Comparison of ENCODE assay signal across 30 cellular contexts in the genomic region with DNA sequence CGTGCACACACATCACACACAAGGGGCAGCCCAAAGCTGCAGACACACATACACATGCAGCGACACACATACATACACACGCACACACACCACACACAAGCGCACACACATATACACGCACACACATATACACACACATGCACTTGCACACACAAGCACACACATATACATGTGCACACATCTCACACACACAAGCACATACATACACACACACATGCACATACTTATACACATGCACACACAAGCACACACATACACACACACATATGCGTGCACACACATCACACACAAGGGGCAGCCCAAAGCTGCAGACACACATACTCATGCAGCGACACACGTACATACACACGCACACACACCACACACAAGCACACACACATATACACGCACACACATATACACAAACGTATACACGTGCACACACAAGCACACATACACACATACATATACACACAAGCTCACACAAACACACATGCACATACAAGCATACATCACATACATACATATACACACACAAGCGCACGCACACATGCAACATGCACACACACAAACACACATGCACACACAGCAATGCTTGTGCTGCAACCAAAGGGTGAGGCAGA.
"Had no signal": no experiment of that assay in that cellular context is flagged by ENCODE, and none has a peak within 500 bp of the region (broad histone marks: within the 10 kb centered on the region; RNA-seq: fewer than 3 reads in every experiment).

No MANE protein-coding gene starts in this region.

- H3K27me3 Mint-ChIP-seq: activated CD4-positive, alpha-beta T cell treated with anti-CD3 and anti-CD28 coated beads, Interleukin-2, amount 10 ng/mL, durations not matched to agents 7 days and 5 days had no signal

- H3K4me3 Mint-ChIP-seq: activated CD4-positive, alpha-beta memory T cell treated with anti-CD3 and anti-CD28 coated beads, Interleukin-2, amount 10 ng/mL, durations not matched to agents 7 days and 5 days; activated CD4-positive, alpha-beta T cell treated with anti-CD3 and anti-CD28 coated beads, Interleukin-2, amount 10 ng/mL, durations not matched to agents 7 days and 5 days; activated T-cell treated with anti-CD3 and anti-CD28 coated beads, Interleukin-2, amount 50 U/mL, for 24 hours; activated T-helper 17 cell treated with anti-CD3 and anti-CD28 coated beads, Interleukin-2, amount 50 U/mL, for 72 hours; mesothelial cell of epicardium; naive B cell; stimulated activated naive B cell treated with anti-CD40 and anti-IgM and Interleukin-4, amounts not matched to agents 10 μg/mL and 1 μg/mL and 100 μg/mL, for 72 hours; T-helper 17 cell had no signal

- H3K27me3 ChIP-seq: thyroid gland had no signal

- H3K27ac Mint-ChIP-seq: activated CD4-positive, alpha-beta memory T cell treated with anti-CD3 and anti-CD28 coated beads, Interleukin-2, amount 10 ng/mL, durations not matched to agents 7 days and 5 days; activated CD4-positive, alpha-beta T cell treated with anti-CD3 and anti-CD28 coated beads, Interleukin-2, amount 10 ng/mL, durations not matched to agents 7 days and 5 days; activated T-cell treated with anti-CD3 and anti-CD28 coated beads, Interleukin-2, amount 50 U/mL, for 24 hours; activated T-helper 17 cell treated with anti-CD3 and anti-CD28 coated beads, Interleukin-2, amount 50 U/mL, for 72 hours; mesothelial cell of epicardium; stimulated activated naive B cell treated with anti-CD40 and anti-IgM and Interleukin-4, amounts not matched to agents 10 μg/mL and 1 μg/mL and 100 μg/mL, for 72 hours; T-helper 17 cell had no signal

- H3K9me3 Mint-ChIP-seq: activated T-cell treated with anti-CD3 and anti-CD28 coated beads, Interleukin-2, amount 50 U/mL, for 24 hours; activated T-helper 17 cell treated with anti-CD3 and anti-CD28 coated beads, Interleukin-2, amount 50 U/mL, for 72 hours; mesothelial cell of epicardium had no signal

- H3K36me3 ChIP-seq: stomach, thyroid gland had no signal

- H3K4me1 Mint-ChIP-seq: activated CD4-positive, alpha-beta memory T cell treated with anti-CD3 and anti-CD28 coated beads, Interleukin-2, amount 10 ng/mL, durations not matched to agents 7 days and 5 days; activated T-helper 17 cell treated with anti-CD3 and anti-CD28 coated beads, Interleukin-2, amount 50 U/mL, for 72 hours; naive B cell had no signal

- H3K27ac ChIP-seq: parathyroid adenoma, psoas muscle, stomach, thyroid gland had no signal

- FAIRE-seq: kidney had no signal

- H3K4me2 ChIP-seq: smooth muscle cell had no signal

- H3K36me3 Mint-ChIP-seq: mesothelial cell of epicardium; naive B cell; stimulated activated naive B cell treated with anti-CD40 and anti-IgM and Interleukin-4, amounts not matched to agents 10 μg/mL and 1 μg/mL and 100 μg/mL, for 72 hours had no signal

- H3K79me2 ChIP-seq: parathyroid adenoma had no signal

- H3K4me1 ChIP-seq: parathyroid adenoma, psoas muscle, stomach, thyroid gland had no signal

- H3K4me3 ChIP-seq: psoas muscle, smooth muscle cell, stomach, thyroid gland had no signal

- ATAC-seq: activated T-helper 17 cell treated with anti-CD3 and anti-CD28 coated beads, Interleukin-2, amount 50 U/mL, for 72 hours; esophagus mucosa; left colon; psoas muscle; stimulated activated naive B cell treated with anti-CD40 and anti-IgM and Interleukin-4, amounts not matched to agents 10 μg/mL and 1 μg/mL and 100 μg/mL, for 72 hours; T-helper 17 cell had no signal

- DNase-seq: activated CD4-positive, alpha-beta memory T cell treated with anti-CD3 and anti-CD28 coated beads, Interleukin-2, amount 10 ng/mL, durations not matched to agents 7 days and 5 days; activated CD4-positive, alpha-beta T cell treated with anti-CD3 and anti-CD28 coated beads for 1 hour; activated CD4-positive, alpha-beta T cell treated with anti-CD3 and anti-CD28 coated beads, Interleukin-2, amount 10 ng/mL, durations not matched to agents 7 days and 5 days; activated CD8-positive, alpha-beta memory T cell treated with anti-CD3 and anti-CD28 coated beads, Interleukin-2, amount 50 U/mL, for 48 hours; activated gamma-delta T cell treated with Interleukin-2 at 50 U/mL for 16 hours; activated naive CD4-positive, alpha-beta T cell treated with anti-CD3 and anti-CD28 coated beads, Interleukin-2, amount 50 U/mL, for 16 hours; activated T-cell treated with anti-CD3 and anti-CD28 coated beads, Interleukin-2, amount 50 U/mL, for 24 hours; amniotic stem cell; central memory CD4-positive, alpha-beta T cell; foreskin fibroblast; hippocampal formation; kidney; left colon; mammary epithelial cell; naive B cell; nucleus accumbens; psoas muscle; stimulated activated CD4-positive, alpha-beta T cell treated with anti-CD3 and anti-CD28 coated beads, Interleukin-1b, Interleukin-23, amount 100 ng/mL, for 48 hours; stimulated activated CD4-positive, alpha-beta T cell treated with anti-CD3 and anti-CD28 coated beads, Interleukin-4, amount 100 ng/mL, for 4 hours; stimulated activated CD8-positive, alpha-beta memory T cell treated with anti-CD3 and anti-CD28 coated beads, Interleukin-4, amount 100 ng/mL, for 48 hours; stimulated activated naive B cell treated with anti-CD40 and anti-IgM and Interleukin-4, amounts not matched to agents 10 μg/mL and 1 μg/mL and 100 μg/mL, for 72 hours; stomach; T-helper 17 cell; T1000; thyroid gland had no signal

- H3K9ac ChIP-seq: parathyroid adenoma had no signal

- H2AFZ ChIP-seq: parathyroid adenoma had no signal

- H3K9me3 ChIP-seq: psoas muscle, stomach, thyroid gland had no signal
